ENCODE assay signal across 15 cellular contexts in genomic region chr1:10674700-10675598, GRCh38.
DNase-seq lines count a peak whose midpoint lies in the region; ATAC-seq and TF ChIP-seq lines count a peak whose summit lies in the region.
"Had no signal": no experiment of that assay in that cellular context is flagged by ENCODE, and none has a peak within 500 bp of the region (broad histone marks: within the 10 kb centered on the region; RNA-seq: fewer than 3 reads in every experiment).

No MANE protein-coding gene starts in this region.

- H3K4me3 ChIP-seq in H7 (ENCODE audit: insufficient read depth, low read depth, low read length) (no peak overlapping the region), rectal smooth muscle tissue (ENCODE audit: low read length) (peak overlapping the region; percentile 27)
- H3K4me3 ChIP-seq: PC-9 had no signal

- DNase-seq in H7 (peak; percentile 56), NCI-H69 (lab: John Stamatoyannopoulos, UW) (peak; percentile 88), kidney tubule cell (ENCODE audit: low spot score) (peak; percentile 62), AG08396 (ENCODE audit: low spot score) (no peak), cerebellum (ENCODE audit: low spot score) (no peak)
- DNase-seq: activated CD4-positive, alpha-beta T cell treated with anti-CD3 and anti-CD28 coated beads, Interleukin-2, amount 10 ng/mL, durations not matched to agents 24 days and 14 days; activated T-cell treated with anti-CD3 and anti-CD28 coated beads, Interleukin-2, amount 50 U/mL, for 72 hours; dermis blood vessel endothelial cell; Karpas-422; PC-9; stimulated activated CD4-positive, alpha-beta T cell treated with anti-CD3 and anti-CD28 coated beads, Interleukin-4, amount 100 ng/mL, for 4 hours had no signal

- no peak for ATAC-seq in GM18505 (IDR thresholded peaks at IDR 0.05; ENCODE audit: unreplicated experiment)
- ATAC-seq: activated T-cell treated with anti-CD3 and anti-CD28 coated beads, Interleukin-2, amount 50 U/mL, for 72 hours; stimulated activated memory B cell treated with anti-CD40 and anti-IgM and Interleukin-4, amounts not matched to agents 10 μg/mL and 1 μg/mL and 100 μg/mL, for 72 hours had no signal

- H3K9ac ChIP-seq in rectal smooth muscle tissue (ENCODE audit: low read length): peak overlapping the region; percentile 30

- no peak for TF ChIP-seq POLR2A in GM18505 (IDR thresholded peaks at IDR 0.05; ENCODE audit: borderline replicate concordance, extremely low read depth, insufficient read depth, insufficient read length)

- H3K4me1 ChIP-seq in rectal smooth muscle tissue (ENCODE audit: control insufficient read depth, insufficient read depth, low read length): peaks cover 79% of the 10 kb centered on the region

- H3K27me3 ChIP-seq in H7 (ENCODE audit: control insufficient read depth, insufficient read depth, low read length) (no peaks in the 10 kb centered on the region), rectal smooth muscle tissue (ENCODE audit: control insufficient read depth, insufficient read depth, low read length) (no peaks in the 10 kb centered on the region)

- H3K36me3 ChIP-seq in H7 (replicated peaks; ENCODE audit: control insufficient read depth, insufficient read depth, low read length) (no peaks in the 10 kb centered on the region), rectal smooth muscle tissue (ENCODE audit: control insufficient read depth, insufficient read depth, low read length) (no peaks in the 10 kb centered on the region)

- peak overlapping the region; percentile 96 for H3K27ac ChIP-seq in rectal smooth muscle tissue (ENCODE audit: low read depth, low read length)
- H3K27ac ChIP-seq: HL-60, PC-9 had no signal

Comparison
In these comparisons a context has a peak if more than half of its experiments do, and no peak if none do; other contexts are left out.
1. DNase-seq: peak in H7 (single experiment), NCI-H69 (single experiment) and kidney tubule cell (single experiment); none in AG08396 (single experiment) and cerebellum (single experiment).